In genomic region chr5:68960961-68961360, GRCh38 we compare ENCODE assay signal across 27 cellular contexts.
"Had no signal": no experiment of that assay in that cellular context is flagged by ENCODE, and none has a peak within 500 bp of the region (broad histone marks: within the 10 kb centered on the region; RNA-seq: fewer than 3 reads in every experiment).

No MANE protein-coding gene starts in this region.

- H3K79me2 ChIP-seq: hepatocyte had no signal

- H3K4me1 Mint-ChIP-seq: immature natural killer cell had no signal

- ATAC-seq: effector memory CD8-positive, alpha-beta T cell; esophagus mucosa; foreskin keratinocyte; gastroesophageal sphincter; heart left ventricle; left lung; left ventricle myocardium superior; lower lobe of right lung; naive thymus-derived CD4-positive, alpha-beta T cell had no signal

- H3K4me3 ChIP-seq: esophagus squamous epithelium, gastroesophageal sphincter, heart left ventricle, hepatocyte, left lung, lower lobe of right lung had no signal

- H3K4me1 ChIP-seq: foreskin keratinocyte, left lung, lower lobe of right lung had no signal

- H3K27me3 Mint-ChIP-seq: dendritic cell treated with granulocyte-macrophage colony-stimulating factor and Interleukin-4, amounts not matched to agents 40 ng/mL and 50 ng/mL, for 4 days had no signal

- H3K27me3 ChIP-seq: esophagus squamous epithelium, gastroesophageal sphincter, heart left ventricle, hepatocyte, left lung had no signal

- H3K27ac Mint-ChIP-seq: dendritic cell treated with granulocyte-macrophage colony-stimulating factor and Interleukin-4, amounts not matched to agents 40 ng/mL and 50 ng/mL, for 4 days; effector memory CD8-positive, alpha-beta T cell; endodermal cell; immature natural killer cell; mesothelial cell of epicardium; naive thymus-derived CD4-positive, alpha-beta T cell had no signal

- H3K4me2 ChIP-seq: hepatocyte had no signal

- H3K4me3 Mint-ChIP-seq: dendritic cell treated with granulocyte-macrophage colony-stimulating factor and Interleukin-4, amounts not matched to agents 40 ng/mL and 50 ng/mL, for 4 days; effector memory CD8-positive, alpha-beta T cell; endodermal cell; immature natural killer cell; mesothelial cell of epicardium; naive thymus-derived CD4-positive, alpha-beta T cell had no signal

- H3K36me3 Mint-ChIP-seq: immature natural killer cell; mesothelial cell of epicardium; naive thymus-derived CD4-positive, alpha-beta T cell had no signal

- FAIRE-seq: colon, endometrium, frontal cortex, kidney had no signal

- H2AFZ ChIP-seq: hepatocyte had no signal

- DNase-seq: cortex of kidney; effector CD8-positive, alpha-beta T cell; effector memory CD8-positive, alpha-beta T cell; endodermal cell; erythroblast; esophagus squamous epithelium; foreskin keratinocyte; heart left ventricle; hypothalamus; immature natural killer cell; islet precursor cell; kidney; kidney glomerular epithelial cell; left lung; left ventricle myocardium superior; lower lobe of right lung; mesenchymal stem cell; naive thymus-derived CD4-positive, alpha-beta T cell had no signal

- H3K36me3 ChIP-seq: esophagus squamous epithelium, gastroesophageal sphincter, heart left ventricle, left lung, lower lobe of right lung had no signal

- H3K27ac ChIP-seq: epithelial cell of prostate, esophagus squamous epithelium, foreskin keratinocyte, gastroesophageal sphincter, heart left ventricle, hepatocyte, left lung, lower lobe of right lung had no signal

- H3K9me3 ChIP-seq: esophagus squamous epithelium, gastroesophageal sphincter, heart left ventricle, left lung, lower lobe of right lung had no signal

- H3K9me3 Mint-ChIP-seq: dendritic cell treated with granulocyte-macrophage colony-stimulating factor and Interleukin-4, amounts not matched to agents 40 ng/mL and 50 ng/mL, for 4 days; effector memory CD8-positive, alpha-beta T cell; endodermal cell; immature natural killer cell; naive thymus-derived CD4-positive, alpha-beta T cell had no signal
